Comparison of ENCODE assay signal across 23 cellular contexts in the genomic region with DNA sequence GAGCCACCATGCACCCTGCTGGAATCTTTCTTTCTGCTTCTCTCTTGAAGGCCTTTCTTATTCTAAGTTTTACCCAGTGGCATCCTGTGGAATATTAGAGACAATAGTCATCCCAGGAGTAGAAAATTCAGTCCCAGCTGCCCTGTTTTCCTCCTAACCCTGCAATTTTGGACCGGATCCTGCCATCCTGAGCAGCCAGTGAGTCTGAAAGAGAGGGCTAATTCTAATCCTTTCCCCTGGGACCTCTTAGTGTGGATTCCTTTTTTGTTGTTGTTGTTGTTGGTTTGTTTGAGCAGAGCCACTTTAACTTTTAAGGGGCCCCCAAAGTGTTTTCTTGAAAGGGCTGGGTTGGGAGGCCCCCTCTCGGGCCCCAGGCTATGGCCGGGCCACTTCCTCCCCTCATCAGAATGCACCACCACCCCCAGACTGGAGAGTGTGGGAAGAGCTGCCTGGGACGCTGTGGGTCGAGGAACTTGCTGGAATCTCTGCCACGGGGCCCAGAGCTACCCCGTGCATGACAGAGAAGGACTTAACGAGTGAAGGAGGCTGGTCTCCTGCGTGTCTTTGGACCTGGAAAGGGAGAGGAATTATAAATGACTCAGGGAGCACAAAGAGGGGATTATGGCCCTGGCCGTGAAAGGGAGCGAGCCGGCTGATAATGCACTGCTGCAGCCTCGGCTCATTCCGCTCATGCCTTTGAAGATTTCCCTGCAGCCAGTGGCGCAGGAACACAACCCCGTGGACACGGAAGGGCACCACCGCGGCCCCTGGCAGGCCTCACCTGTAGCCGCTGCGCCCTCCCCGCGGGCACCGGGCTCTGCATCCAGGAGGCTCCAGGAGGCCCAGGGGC.
DNase-seq lines count a peak whose midpoint lies in the region; ATAC-seq, FAIRE-seq and TF ChIP-seq lines count a peak whose summit lies in the region.
"Had no signal": no experiment of that assay in that cellular context is flagged by ENCODE, and none has a peak within 500 bp of the region (broad histone marks: within the 10 kb centered on the region; RNA-seq: fewer than 3 reads in every experiment).

No MANE protein-coding gene starts in this region.

- FAIRE-seq in pancreas (lab: Jason Lieb, UNC), result no peak
- FAIRE-seq: GM12878 had no signal

- H3K27me3 Mint-ChIP-seq in nephron progenitor cell (ENCODE audit: low read depth, poor library complexity), result peaks cover 24% of the 10 kb centered on the region

- H3K4me3 ChIP-seq in SJCRH30, result peak overlapping the region; percentile 48
- no peak overlapping the region for H3K4me3 ChIP-seq in pancreas
- H3K4me3 ChIP-seq: GM12878, lower lobe of right lung, spleen, uterus had no signal

- H3K27me3 ChIP-seq in SJCRH30 (no peaks in the 10 kb centered on the region), pancreas (no peaks in the 10 kb centered on the region)
- H3K27me3 ChIP-seq: uterus had no signal

- H3K36me3 ChIP-seq in SJCRH30 (no peaks in the 10 kb centered on the region), pancreas (no peaks in the 10 kb centered on the region)
- H3K36me3 ChIP-seq: lower lobe of right lung, neutrophil, spleen, uterus had no signal

- peaks cover 12% of the 10 kb centered on the region for H3K9me3 Mint-ChIP-seq in nephron progenitor cell

- DNase-seq in EH (ENCODE audit: low read depth), result peak; percentile 52
- peak; percentile 35 to 44 for DNase-seq in SJCRH30
- DNase-seq in foreskin melanocyte, result peak; percentile 40
- peak; percentile 30 for DNase-seq in nephron progenitor cell
- DNase-seq in pancreas, result no peak
- no peak for DNase-seq in SW480 (ENCODE audit: low spot score)
- DNase-seq in CD1c-positive myeloid dendritic cell (ENCODE audit: extremely low spot score), result no peak
- no peak for DNase-seq in NCI-H345 treated with DMSO at 0.1 percent for 48 hours (lab: John Stamatoyannopoulos, UW; ENCODE audit: unreplicated experiment)
- DNase-seq: activated CD4-positive, CD25-positive, alpha-beta regulatory T cell treated with anti-CD3 and anti-CD28 coated beads, Interleukin-2, amount 50 U/mL, for 72 hours; activated naive CD4-positive, alpha-beta T cell treated with anti-CD3 and anti-CD28 coated beads for 36 hours; CD4-positive, alpha-beta T cell; effector memory CD4-positive, alpha-beta T cell; Karpas-422; lower lobe of right lung; NCI-H1417; NCI-H226; SIG-M5; spleen; stimulated activated naive B cell treated with anti-CD40 and anti-IgM and Interleukin-4, amounts not matched to agents 10 μg/mL and 1 μg/mL and 100 μg/mL, for 72 hours; uterus had no signal

- no peaks in the 10 kb centered on the region for H3K36me3 Mint-ChIP-seq in nephron progenitor cell (ENCODE audit: low read depth)

- TF ChIP-seq CTCF in nephron progenitor cell (IDR thresholded peaks at IDR 0.05) (no peak), pancreas (IDR thresholded peaks at IDR 0.05) (no peak)

- peaks cover 12% of the 10 kb centered on the region for H3K4me1 Mint-ChIP-seq in nephron progenitor cell
- H3K4me1 Mint-ChIP-seq: stimulated activated naive B cell treated with anti-CD40 and anti-IgM and Interleukin-4, amounts not matched to agents 10 μg/mL and 1 μg/mL and 100 μg/mL, for 72 hours had no signal

- H3K4me1 ChIP-seq in SJCRH30 (peaks cover 22% of the 10 kb centered on the region), pancreas (no peaks in the 10 kb centered on the region)
- H3K4me1 ChIP-seq: lower lobe of right lung, spleen, uterus had no signal

- intact Hi-C loops in pancreas (cut with DNase I), result no loop called here

- 26 to 33% methylated on average over 24 of the region's 24 CpGs for WGBS in pancreas, 2 donors

- H3K4me3 Mint-ChIP-seq in nephron progenitor cell, result peak overlapping the region; percentile 46
- H3K4me3 Mint-ChIP-seq: activated naive CD4-positive, alpha-beta T cell treated with anti-CD3 and anti-CD28 coated beads for 36 hours; CD4-positive, alpha-beta T cell; stimulated activated naive B cell treated with anti-CD40 and anti-IgM and Interleukin-4, amounts not matched to agents 10 μg/mL and 1 μg/mL and 100 μg/mL, for 72 hours had no signal

- ATAC-seq in pancreas, result no peak
- ATAC-seq: GM12878; lower lobe of right lung; stimulated activated naive B cell treated with anti-CD40 and anti-IgM and Interleukin-4, amounts not matched to agents 10 μg/mL and 1 μg/mL and 100 μg/mL, for 72 hours had no signal

- H3K27ac Mint-ChIP-seq in nephron progenitor cell, result peak overlapping the region; percentile 36
- H3K27ac Mint-ChIP-seq: activated naive CD4-positive, alpha-beta T cell treated with anti-CD3 and anti-CD28 coated beads for 36 hours; CD4-positive, alpha-beta T cell; stimulated activated naive B cell treated with anti-CD40 and anti-IgM and Interleukin-4, amounts not matched to agents 10 μg/mL and 1 μg/mL and 100 μg/mL, for 72 hours had no signal

- H3K27ac ChIP-seq in SJCRH30 (no peak overlapping the region), pancreas (no peak overlapping the region)
- H3K27ac ChIP-seq: HL-60, lower lobe of right lung, neutrophil, spleen, uterus had no signal

- H3K9me3 ChIP-seq in SJCRH30 (replicated peaks) (no peaks in the 10 kb centered on the region), pancreas (no peaks in the 10 kb centered on the region)
- H3K9me3 ChIP-seq: neutrophil, uterus had no signal

Comparison
In these comparisons a context has a peak if more than half of its experiments do, and no peak if none do; other contexts are left out.
1. DNase-seq: peak in EH (single experiment), SJCRH30 (2 of 2), foreskin melanocyte (single experiment) and nephron progenitor cell (single experiment); none in pancreas (0 of 6), SW480 (single experiment), CD1c-positive myeloid dendritic cell (single experiment) and NCI-H345 treated with DMSO at 0.1 percent for 48 hours (single experiment).